28 cellular contexts compared by ENCODE assay signal in genomic region chr1:55234016-55234415, GRCh38. TPM values are rescaled to one million over a fixed set of nuclear protein-coding genes. Genes with fewer than 3 reads are reported as not detected.
DNase-seq lines count a peak whose midpoint lies in the region; ATAC-seq, FAIRE-seq and TF ChIP-seq lines count a peak whose summit lies in the region.
"Had no signal": no experiment of that assay in that cellular context is flagged by ENCODE, and none has a peak within 500 bp of the region (broad histone marks: within the 10 kb centered on the region; RNA-seq: fewer than 3 reads in every experiment).

No MANE protein-coding gene starts in this region.

- 90% methylated on average over 3 of the region's 3 CpGs for WGBS in A549 (ENCODE audit: missing lambda C conversion rate)

- intact Hi-C loops in PC-3 (cut with micrococcal nuclease) (no loop called here), left cardiac atrium (cut with DNase I) (no loop called here)

- H3K27me3 Mint-ChIP-seq in mesothelial cell of epicardium (ENCODE audit: low read depth): peaks cover 2% of the 10 kb centered on the region

- no peaks in the 10 kb centered on the region for H4K20me1 ChIP-seq in PC-3 (ENCODE audit: low read length)

- BruUV-seq in PC-3 (replicated peaks; lab: Mats Ljungman, UMichigan): no TSS peak

- H3K4me1 ChIP-seq in A549: peaks cover 5% of the 10 kb centered on the region; the same call in 1 of the 3 replicates
- H3K4me1 ChIP-seq in PC-3 (ENCODE audit: insufficient read depth, low read length): peaks cover 14% of the 10 kb centered on the region; the same call in 1 of the 2 replicates
- H3K4me1 ChIP-seq: left lung, transverse colon had no signal

- 0 out of 3 replicates have a peak overlapping the region, but pooled peaks have one; percentile 30 for H3K4me2 ChIP-seq in A549
- H3K4me2 ChIP-seq in PC-3 (ENCODE audit: low read length): no peak overlapping the region
- H3K4me2 ChIP-seq: KMS-11 had no signal

- CTCF ChIA-PET in A549 (lab: Yijun Ruan, JAX): no interaction called here
- CTCF ChIA-PET in PC-3 (lab: Charles Lee): no interaction called here

- no peak overlapping the region for H3K9ac ChIP-seq in PC-3 (ENCODE audit: low read length)
- H3K9ac ChIP-seq: KMS-11 had no signal

- TF ChIP-seq EP300 in A549 (IDR thresholded peaks at IDR 0.05): no peak

- no peak overlapping the region for H3K4me3 Mint-ChIP-seq in mesothelial cell of epicardium
- H3K4me3 Mint-ChIP-seq: CD14-positive monocyte; immature natural killer cell; natural killer cell treated with Interleukin-12 subunit alpha and Interleukin-12 subunit beta and Interleukin-15 and Interleukin-18, amount 100 ng/mL, for 72 hours; stimulated activated naive CD8-positive, alpha-beta T cell treated with anti-CD3 and anti-CD28 coated beads, Interleukin-15, amount 100 ng/mL, for 72 hours; T-helper 2 cell treated with Interferon-gamma antibody and Interleukin-4, amounts not matched to agents 5 μg/mL and 100 μg/mL, for 36 hours; WTC11 had no signal

- no peak overlapping the region for H3K27ac Mint-ChIP-seq in mesothelial cell of epicardium
- H3K27ac Mint-ChIP-seq: activated T-helper 2 cell treated with anti-CD3 and anti-CD28 coated beads, Interferon-gamma antibody, Interleukin-2, Interleukin-4, amounts not matched to agents 10 μg/mL and 5 μg/mL and 100 μg/mL, durations not matched to agents 14 hours and 24 hours and 36 hours; CD14-positive monocyte; immature natural killer cell; natural killer cell treated with Interleukin-12 subunit alpha and Interleukin-12 subunit beta and Interleukin-15 and Interleukin-18, amount 100 ng/mL, for 72 hours; T-helper 2 cell treated with Interferon-gamma antibody and Interleukin-4, amounts not matched to agents 5 μg/mL and 100 μg/mL, for 36 hours; WTC11 had no signal

- H3K36me3 Mint-ChIP-seq in mesothelial cell of epicardium: no peaks in the 10 kb centered on the region
- H3K36me3 Mint-ChIP-seq: CD14-positive monocyte; natural killer cell treated with Interleukin-12 subunit alpha and Interleukin-12 subunit beta and Interleukin-15 and Interleukin-18, amount 100 ng/mL, for 72 hours; WTC11 had no signal

- H3K27me3 ChIP-seq in PC-3 (ENCODE audit: low read length): no peaks in the 10 kb centered on the region
- H3K27me3 ChIP-seq: foreskin keratinocyte, left lung, ovary, right atrium auricular region, transverse colon had no signal

- H3K9me2 ChIP-seq in PC-3 (replicated peaks; ENCODE audit: low read length): no peaks in the 10 kb centered on the region

- H3K36me3 ChIP-seq in PC-3 (ENCODE audit: low read depth, low read length): no peaks in the 10 kb centered on the region
- H3K36me3 ChIP-seq: left lung, ovary, right atrium auricular region, transverse colon had no signal

- H3F3A ChIP-seq in PC-3 (ENCODE audit: low read length, unreplicated experiment): no peaks in the 10 kb centered on the region

- no peaks in the 10 kb centered on the region for H3K9me3 ChIP-seq in A549
- no peaks in the 10 kb centered on the region for H3K9me3 ChIP-seq in PC-3 (ENCODE audit: low read length)
- H3K9me3 ChIP-seq: left lung, ovary, right atrium auricular region, transverse colon had no signal

- no peaks in the 10 kb centered on the region for H3K79me2 ChIP-seq in PC-3 (ENCODE audit: low read length)

- H2AFZ ChIP-seq in PC-3 (ENCODE audit: low read length): no peak overlapping the region

- peaks cover 8% of the 10 kb centered on the region for H3K4me1 Mint-ChIP-seq in mesothelial cell of epicardium
- H3K4me1 Mint-ChIP-seq: immature natural killer cell had no signal

- H3K27ac ChIP-seq in A549 (no peak overlapping the region), PC-3 (ENCODE audit: low read length) (no peak overlapping the region)
- H3K27ac ChIP-seq: foreskin keratinocyte, KMS-11, left lung, ovary, right atrium auricular region, transverse colon had no signal

- TF ChIP-seq CTCF in A549 (IDR thresholded peaks at IDR 0.05) (no peak), PC-3 (conservative IDR thresholded peaks at IDR 0.05; ENCODE audit: low read depth, low read length) (no peak), mesothelial cell of epicardium (IDR thresholded peaks at IDR 0.05; ENCODE audit: unreplicated experiment) (no peak)

- no peak for ATAC-seq in A549
- no peak for ATAC-seq in PC-3
- ATAC-seq in left cardiac atrium: no peak
- ATAC-seq: left lung; natural killer cell treated with Interleukin-12 subunit alpha and Interleukin-12 subunit beta and Interleukin-15 and Interleukin-18, amount 100 ng/mL, for 72 hours; stimulated activated naive CD8-positive, alpha-beta T cell treated with anti-CD3 and anti-CD28 coated beads, Interleukin-15, amount 100 ng/mL, for 72 hours; WTC11 had no signal

- H3K9me3 Mint-ChIP-seq in mesothelial cell of epicardium: peaks cover 2% of the 10 kb centered on the region
- H3K9me3 Mint-ChIP-seq: activated T-helper 2 cell treated with anti-CD3 and anti-CD28 coated beads, Interferon-gamma antibody, Interleukin-2, Interleukin-4, amounts not matched to agents 10 μg/mL and 5 μg/mL and 100 μg/mL, durations not matched to agents 14 hours and 24 hours and 36 hours; immature natural killer cell; natural killer cell treated with Interleukin-12 subunit alpha and Interleukin-12 subunit beta and Interleukin-15 and Interleukin-18, amount 100 ng/mL, for 72 hours; stimulated activated naive CD8-positive, alpha-beta T cell treated with anti-CD3 and anti-CD28 coated beads, Interleukin-15, amount 100 ng/mL, for 72 hours; T-helper 2 cell treated with Interferon-gamma antibody and Interleukin-4, amounts not matched to agents 5 μg/mL and 100 μg/mL, for 36 hours; WTC11 had no signal

- POLR2A ChIA-PET in A549 (lab: Yijun Ruan, JAX): no interaction called here
- POLR2A ChIA-PET in PC-3 (lab: Charles Lee; ENCODE audit: unreplicated experiment): no interaction called here

- H3K4me3 ChIP-seq in A549: no peak overlapping the region
- H3K4me3 ChIP-seq in PC-3 (ENCODE audit: low read length): no peak overlapping the region
- H3K4me3 ChIP-seq: left lung, ovary, right atrium auricular region, transverse colon had no signal

- FAIRE-seq in A549 (lab: Jason Lieb, UNC): no peak
- FAIRE-seq: A204.1 had no signal

- DNase-seq in A549 (ENCODE audit: low read depth in 1 of 2, low spot score in 1 of 2) (no peak), GM04503 (ENCODE audit: low read depth) (peak; percentile 81), PC-3 (peak; percentile 37), fibroblast of peridontal ligament (ENCODE audit: extremely low read depth) (peak; percentile 81), NCI-H526 treated with DMSO at 0.1 percent for 48 hours (lab: John Stamatoyannopoulos, UW) (no peak), left cardiac atrium (no peak), mesothelial cell of epicardium (ENCODE audit: low spot score in 2 of 2, unreplicated experiment in 2 of 2) (no peak), GDM1 (lab: John Stamatoyannopoulos, UW) (no peak)
- DNase-seq: activated CD4-positive, alpha-beta T cell treated with anti-CD3 and anti-CD28 coated beads, Interleukin-2, amount 50 U/mL, for 4 hours; activated CD8-positive, alpha-beta memory T cell treated with anti-CD3 and anti-CD28 coated beads, Interleukin-2, amount 50 U/mL, for 48 hours; foreskin keratinocyte; immature natural killer cell; left lung; midbrain; NCI-H1105 treated with DMSO at 0.1 percent for 48 hours; NCI-H2081; NCI-H510A; ovary; stimulated activated naive CD8-positive, alpha-beta T cell treated with anti-CD3 and anti-CD28 coated beads, Interleukin-15, amount 100 ng/mL, for 72 hours; transverse colon had no signal

- no peak for TF ChIP-seq POLR2A in A549 (IDR thresholded peaks at IDR 0.05; ENCODE audit: low read length)

- TF ChIP-seq RAD21 in A549 (conservative IDR thresholded peaks at IDR 0.05 in 1 of 2, IDR thresholded peaks at IDR 0.05 in 1 of 2): no peak

TF ChIP-seq in A549, 52 proteins besides CTCF, POLR2A, EP300 and RAD21 (continues in another document):
- TF ChIP-seq MAZ (IDR thresholded peaks at IDR 0.05; ENCODE audit: borderline replicate concordance, low read depth, low read length) (no peak), CBX2 (IDR thresholded peaks at IDR 0.05; ENCODE audit: borderline replicate concordance, low read depth) (no peak), TP53 (CRISPR knock-in tag; IDR thresholded peaks at IDR 0.05) (no peak), CHD2 (IDR thresholded peaks at IDR 0.05; ENCODE audit: low read length, partially characterized antibody) (no peak), CHD4 (IDR thresholded peaks at IDR 0.05; ENCODE audit: borderline replicate concordance) (no peak), JUNB (IDR thresholded peaks at IDR 0.05) (no peak), KDM5A (IDR thresholded peaks at IDR 0.05) (no peak), FOXS1 (CRISPR knock-in tag; IDR thresholded peaks at IDR 0.05) (no peak), TFCP2L1 (CRISPR knock-in tag; IDR thresholded peaks at IDR 0.05) (no peak)
- TF ChIP-seq, protein P1, sequence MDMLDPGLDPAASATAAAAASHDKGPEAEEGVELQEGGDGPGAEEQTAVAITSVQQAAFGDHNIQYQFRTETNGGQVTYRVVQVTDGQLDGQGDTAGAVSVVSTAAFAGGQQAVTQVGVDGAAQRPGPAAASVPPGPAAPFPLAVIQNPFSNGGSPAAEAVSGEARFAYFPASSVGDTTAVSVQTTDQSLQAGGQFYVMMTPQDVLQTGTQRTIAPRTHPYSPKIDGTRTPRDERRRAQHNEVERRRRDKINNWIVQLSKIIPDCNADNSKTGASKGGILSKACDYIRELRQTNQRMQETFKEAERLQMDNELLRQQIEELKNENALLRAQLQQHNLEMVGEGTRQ (IDR thresholded peaks at IDR 0.05): no peak
- TF ChIP-seq, protein P2, sequence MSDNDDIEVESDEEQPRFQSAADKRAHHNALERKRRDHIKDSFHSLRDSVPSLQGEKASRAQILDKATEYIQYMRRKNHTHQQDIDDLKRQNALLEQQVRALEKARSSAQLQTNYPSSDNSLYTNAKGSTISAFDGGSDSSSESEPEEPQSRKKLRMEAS (IDR thresholded peaks at IDR 0.05): no peak

RNA-seq across cellular contexts. Expression of gene USP24, which starts 18.9 kb away (rescaled TPM):
- polyA plus RNA-seq in A549 (2011; rRNA removed) (21.7 and 24.5 TPM in 2 replicates), A549 (2017; fragmentation: RNase III; extraction: RNeasy Plus Mini Kit Qiagen cat#74134 plus additional on column Dnase treatment) (13.4 to 17.4 TPM (median 14.7 TPM) in 3 replicates)
- 4.6 and 5.3 TPM in 2 replicates for polyA plus RNA-seq in A549 (2012; cell fraction: cytosol; rRNA removed)
- polyA plus RNA-seq in A549 (2012; cell fraction: nucleus; rRNA removed): 6.4 and 12.2 TPM in 2 replicates
- polyA minus RNA-seq in A549 (2011; rRNA and poly(A)+ RNA removed): 34.7 and 38.2 TPM in 2 replicates
- total RNA-seq in PC-3 (2014; rRNA removed) (29.1 and 38.5 TPM in 2 replicates), left cardiac atrium (10 to 100 TPM; 31.8 to 33.6 TPM), mesothelial cell of epicardium (49.8 to 58.1 TPM (median 53.3 TPM) in 3 replicates)

Comparison
In these comparisons a context has a peak if more than half of its experiments do, and no peak if none do; other contexts are left out.
1. DNase-seq: peak in GM04503 (single experiment), PC-3 (single experiment) and fibroblast of peridontal ligament (single experiment); none in A549 (0 of 2), NCI-H526 treated with DMSO at 0.1 percent for 48 hours (single experiment), left cardiac atrium (single experiment), mesothelial cell of epicardium (0 of 2) and GDM1 (single experiment).